In genomic region chr6:29968905-29969304, GRCh38 we compare ENCODE assay signal across 2 cellular contexts.
TF ChIP-seq lines count a peak whose summit lies in the region.

No MANE protein-coding gene starts in this region.

TF ChIP-seq in HepG2, 621 proteins besides CTCF, POLR2A, EP300 and RAD21:
- TF ChIP-seq HNRNPH1 (optimal IDR thresholded peaks at IDR 0.05; ENCODE audit: low read depth, low read length) = no peak
- TF ChIP-seq KLF16 (CRISPR knock-in tag; IDR thresholded peaks at IDR 0.05) = no peak
- TF ChIP-seq SMARCE1 (IDR thresholded peaks at IDR 0.05; ENCODE audit: borderline replicate concordance) = no peak
- no peak for TF ChIP-seq ISL2 (CRISPR knock-in tag; IDR thresholded peaks at IDR 0.05)
- no peak for TF ChIP-seq FOXP1 (IDR thresholded peaks at IDR 0.05)
- TF ChIP-seq FOXP1 (CRISPR knock-in tag; IDR thresholded peaks at IDR 0.05) = no peak
- peak; percentile 44; the same call in 1 of the 2 replicates for TF ChIP-seq MAFF (IDR thresholded peaks at IDR 0.05; ENCODE audit: low read depth, low read length)
- TF ChIP-seq MAFK (conservative IDR thresholded peaks at IDR 0.05 in 1 of 2, IDR thresholded peaks at IDR 0.05 in 1 of 2; ENCODE audit: low read length in 2 of 2) = peak; percentile 52 to 71; a peak in 3 of 4 replicates
- no peak for TF ChIP-seq CBX1 (IDR thresholded peaks at IDR 0.05; ENCODE audit: low read depth)
- no peak for TF ChIP-seq ZNF326 (CRISPR knock-in tag; IDR thresholded peaks at IDR 0.05; ENCODE audit: borderline replicate concordance)

TF ChIP-seq in K562, 482 proteins besides CTCF, POLR2A, EP300 and RAD21:
- peak; percentile 53 for TF ChIP-seq C11orf30 (IDR thresholded peaks at IDR 0.05; ENCODE audit: low read depth)
- no peak for TF ChIP-seq SRSF7 (optimal IDR thresholded peaks at IDR 0.05; ENCODE audit: low read depth, low read length)
- TF ChIP-seq ZNF316 (IDR thresholded peaks at IDR 0.05) = peak; percentile 81
- TF ChIP-seq FOXK2 (conservative IDR thresholded peaks at IDR 0.05 in 1 of 2, IDR thresholded peaks at IDR 0.05 in 1 of 2; ENCODE audit: low read depth in 2 of 2) = no peak
- no peak for TF ChIP-seq FOXO4 (CRISPR knock-in tag; IDR thresholded peaks at IDR 0.05)
- TF ChIP-seq GABPA (tag; conservative IDR thresholded peaks at IDR 0.05; ENCODE audit: low read depth) = no peak
- TF ChIP-seq ZNF197 (CRISPR knock-in tag; IDR thresholded peaks at IDR 0.05; ENCODE audit: low read depth) = no peak
- peak; percentile 15; the same call in 1 of the 2 replicates for TF ChIP-seq MAFK (IDR thresholded peaks at IDR 0.05; ENCODE audit: low read length)
- no peak for TF ChIP-seq SOX6 (IDR thresholded peaks at IDR 0.05)
- TF ChIP-seq HNRNPK (IDR thresholded peaks at IDR 0.05; ENCODE audit: low read depth, low read length, poor library complexity, severe bottlenecking) = no peak
